Comparison of ENCODE assay signal across 8 cellular contexts in the genomic region with DNA sequence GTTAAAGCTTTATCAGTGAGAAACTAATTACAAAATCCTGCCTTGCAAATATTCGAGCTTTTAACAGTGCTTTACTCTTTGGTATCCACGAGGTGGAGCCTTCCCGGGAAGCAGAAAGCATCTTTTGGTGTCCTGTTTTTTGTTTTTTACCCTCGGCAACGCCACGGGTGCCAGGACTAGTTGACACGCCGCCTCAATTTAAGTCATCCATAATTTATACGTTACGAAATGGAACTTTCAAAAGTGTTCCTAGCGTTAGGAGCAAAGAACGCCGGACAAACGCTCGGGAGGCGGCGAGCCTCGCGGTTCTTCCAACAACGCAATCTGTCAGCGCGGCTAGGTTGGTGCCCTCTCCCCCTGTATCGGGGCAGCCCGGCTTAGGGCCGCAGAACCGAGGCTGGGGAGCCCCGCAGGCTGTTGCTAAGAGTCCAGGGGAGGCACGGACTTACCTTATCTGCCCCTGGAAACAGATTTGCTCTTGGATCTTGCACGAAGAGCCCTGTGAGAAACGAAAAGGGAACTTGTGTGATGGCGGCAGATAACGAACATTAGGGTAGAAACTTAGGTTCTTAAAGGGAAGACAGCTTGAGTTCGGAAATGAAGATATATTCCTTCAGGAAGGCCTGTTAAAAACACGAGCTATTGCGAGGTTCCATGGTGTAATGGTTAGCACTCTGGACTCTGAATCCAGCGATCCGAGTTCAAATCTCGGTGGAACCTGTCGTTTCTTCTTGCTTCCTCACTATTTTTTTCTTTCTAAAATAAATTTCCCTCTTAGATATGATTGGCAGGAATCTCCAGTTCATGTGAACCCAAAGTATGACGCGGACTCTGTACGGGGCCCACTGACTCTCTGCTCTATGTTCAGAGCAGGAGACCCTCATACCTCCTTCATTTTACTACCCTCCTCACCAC. TPM values are rescaled to one million over a fixed set of nuclear protein-coding genes. Genes with fewer than 3 reads are reported as not detected.
DNase-seq lines count a peak whose midpoint lies in the region; ATAC-seq and TF ChIP-seq lines count a peak whose summit lies in the region.

No MANE protein-coding gene starts in this region.

- TF ChIP-seq CTCF in RWPE2 (IDR thresholded peaks at IDR 0.05; ENCODE audit: poor library complexity, severe bottlenecking) = peak; percentile 90
- peak; percentile 56 to 80 (median 65) for TF ChIP-seq CTCF in gastroesophageal sphincter (IDR thresholded peaks at IDR 0.05)
- TF ChIP-seq CTCF in neutrophil (IDR thresholded peaks at IDR 0.05) = no peak

- H3K4me2 ChIP-seq in Karpas-422 (ENCODE audit: low read depth, low read length, poor library complexity, severe bottlenecking) = peak overlapping the region; percentile 90

- H3K27me3 Mint-ChIP-seq in activated naive CD4-positive, alpha-beta T cell treated with anti-CD3 and anti-CD28 coated beads, Interleukin-2, amount 10 ng/mL, durations not matched to agents 7 days and 5 days = peaks cover 30% of the 10 kb centered on the region

- no peaks in the 10 kb centered on the region for H4K20me1 ChIP-seq in Karpas-422 (ENCODE audit: insufficient read depth, low read depth, low read length)

- H3K9me3 Mint-ChIP-seq in activated naive CD4-positive, alpha-beta T cell treated with anti-CD3 and anti-CD28 coated beads, Interleukin-2, amount 10 ng/mL, durations not matched to agents 7 days and 5 days = no peaks in the 10 kb centered on the region

- peaks cover 22% of the 10 kb centered on the region for H3K4me1 Mint-ChIP-seq in activated naive CD4-positive, alpha-beta T cell treated with anti-CD3 and anti-CD28 coated beads, Interleukin-2, amount 10 ng/mL, durations not matched to agents 7 days and 5 days

- no peaks in the 10 kb centered on the region for H3K36me3 ChIP-seq in Karpas-422 (ENCODE audit: insufficient read depth, low read length)
- no peaks in the 10 kb centered on the region for H3K36me3 ChIP-seq in RWPE2 (ENCODE audit: low read depth)
- H3K36me3 ChIP-seq in gastroesophageal sphincter = no peaks in the 10 kb centered on the region
- no peaks in the 10 kb centered on the region for H3K36me3 ChIP-seq in neutrophil
- no peaks in the 10 kb centered on the region for H3K36me3 ChIP-seq in thymus (ENCODE audit: control insufficient read depth, insufficient read depth)

- ATAC-seq in GM21528 (IDR thresholded peaks at IDR 0.05; ENCODE audit: low FRiP score, unreplicated experiment) = peak; percentile 76
- peak; percentile 80 for ATAC-seq in RWPE2 (ENCODE audit: low read depth)
- ATAC-seq in gastroesophageal sphincter = peak; percentile 92

- no peaks in the 10 kb centered on the region for H3K36me3 Mint-ChIP-seq in activated naive CD4-positive, alpha-beta T cell treated with anti-CD3 and anti-CD28 coated beads, Interleukin-2, amount 10 ng/mL, durations not matched to agents 7 days and 5 days

- peak overlapping the region; percentile 74 for H3K4me3 Mint-ChIP-seq in activated naive CD4-positive, alpha-beta T cell treated with anti-CD3 and anti-CD28 coated beads, Interleukin-2, amount 10 ng/mL, durations not matched to agents 7 days and 5 days

- no peaks in the 10 kb centered on the region for H3K9me3 ChIP-seq in Karpas-422 (ENCODE audit: low read length)
- H3K9me3 ChIP-seq in RWPE2 (ENCODE audit: severe bottlenecking) = no peaks in the 10 kb centered on the region
- H3K9me3 ChIP-seq in gastroesophageal sphincter = no peaks in the 10 kb centered on the region
- H3K9me3 ChIP-seq in neutrophil = no peaks in the 10 kb centered on the region
- H3K9me3 ChIP-seq in thymus (ENCODE audit: control insufficient read depth) = no peaks in the 10 kb centered on the region

- 0 to 1% methylated on average over 21 to 22 of the region's 42 CpGs for WGBS in gastroesophageal sphincter (ENCODE audit: low coverage in 1 of 2), 2 donors
- WGBS in thymus = under 1% methylated on average over 42 of the region's 42 CpGs

- DNase-seq in DMS 273 treated with DMSO at 0.1 percent for 48 hours (lab: John Stamatoyannopoulos, UW) (peak; percentile 78), Karpas-422 (peak; percentile 90), RWPE2 (ENCODE audit: low spot score) (no peak)
- DNase-seq in activated naive CD4-positive, alpha-beta T cell treated with anti-CD3 and anti-CD28 coated beads, Interleukin-2, amount 10 ng/mL, durations not matched to agents 7 days and 5 days = peak; percentile 60

- no peak for TF ChIP-seq EP300 in gastroesophageal sphincter (IDR thresholded peaks at IDR 0.05)

- peaks cover 9% of the 10 kb centered on the region for H3K4me1 ChIP-seq in Karpas-422 (ENCODE audit: low read length)
- peaks cover 5% of the 10 kb centered on the region for H3K4me1 ChIP-seq in RWPE2 (ENCODE audit: insufficient read depth, poor library complexity, severe bottlenecking)
- H3K4me1 ChIP-seq in gastroesophageal sphincter = peaks cover 0 to 18% (median 5%) of the 10 kb centered on the region in 3 donors
- peaks cover 9 to 11% of the 10 kb centered on the region in 2 experiments for H3K4me1 ChIP-seq in neutrophil (ENCODE audit: control insufficient read depth in 1 of 2, insufficient read depth in 1 of 2, low read depth in 1 of 2, low read length in 1 of 2)
- peaks cover 2% of the 10 kb centered on the region for H3K4me1 ChIP-seq in thymus (ENCODE audit: control insufficient read depth, insufficient read depth, low read length)

- peak overlapping the region; percentile 97 for H2AFZ ChIP-seq in Karpas-422 (ENCODE audit: low read length)

- no peak for TF ChIP-seq POLR2A in gastroesophageal sphincter (IDR thresholded peaks at IDR 0.05)

- CTCF ChIA-PET in activated naive CD4-positive, alpha-beta T cell treated with anti-CD3 and anti-CD28 coated beads, Interleukin-2, amount 10 ng/mL, durations not matched to agents 7 days and 5 days (lab: Charles Lee) = interaction anchor here (0.7 to 2.8 kb wide), 12 partner anchors 10 to 268 kb away, joined by 3 to 18 read pairs (median 4); partner anchors contain the start of gene ZNF184

- H3K9ac ChIP-seq in Karpas-422 (ENCODE audit: low read length) = peak overlapping the region; percentile 77

- no peaks in the 10 kb centered on the region for H3K79me2 ChIP-seq in Karpas-422 (ENCODE audit: low read length)

- H3K27ac ChIP-seq in Karpas-422 (ENCODE audit: low read length) = no peak overlapping the region
- peak overlapping the region; percentile 47 for H3K27ac ChIP-seq in RWPE2 (ENCODE audit: poor library complexity, severe bottlenecking)
- H3K27ac ChIP-seq in gastroesophageal sphincter = peak overlapping the region; percentile 89 to 96 (median 92)
- H3K27ac ChIP-seq in neutrophil = no peak overlapping the region
- H3K27ac ChIP-seq in thymus (ENCODE audit: low read depth) = peak overlapping the region; percentile 80

- H3K27ac Mint-ChIP-seq in activated naive CD4-positive, alpha-beta T cell treated with anti-CD3 and anti-CD28 coated beads, Interleukin-2, amount 10 ng/mL, durations not matched to agents 7 days and 5 days = peak overlapping the region; percentile 4

- peak overlapping the region; percentile 81 for H3K4me3 ChIP-seq in Karpas-422 (ENCODE audit: low read length)
- peak overlapping the region; percentile 51 for H3K4me3 ChIP-seq in RWPE2 (ENCODE audit: severe bottlenecking)
- peak overlapping the region; percentile 75 to 99 for H3K4me3 ChIP-seq in gastroesophageal sphincter
- peak overlapping the region; percentile 26 to 55 for H3K4me3 ChIP-seq in neutrophil (ENCODE audit: low read depth in 1 of 2, low read length in 1 of 2)
- H3K4me3 ChIP-seq in thymus (ENCODE audit: low read length) = peak overlapping the region; percentile 60

- no peaks in the 10 kb centered on the region for H3K27me3 ChIP-seq in Karpas-422 (ENCODE audit: low read length)
- H3K27me3 ChIP-seq in RWPE2 (ENCODE audit: insufficient read depth, poor library complexity, severe bottlenecking) = no peaks in the 10 kb centered on the region
- peaks cover 15% of the 10 kb centered on the region for H3K27me3 ChIP-seq in gastroesophageal sphincter
- peaks cover 72% of the 10 kb centered on the region for H3K27me3 ChIP-seq in neutrophil
- peaks cover 13% of the 10 kb centered on the region for H3K27me3 ChIP-seq in thymus (ENCODE audit: control insufficient read depth, insufficient read depth)

- no peaks in the 10 kb centered on the region for H3K9me2 ChIP-seq in Karpas-422 (replicated peaks; ENCODE audit: insufficient read depth, low read length)

RNA-seq across cellular contexts. Expression of gene ZNF184, which starts 46.2 kb away (rescaled TPM):
- 9.5 and 18.8 TPM in 2 replicates for total RNA-seq in Karpas-422 (2014; rRNA removed; shearing (Covaris generic); ENCODE audit: low replicate concordance)
- total RNA-seq in gastroesophageal sphincter = 1 to 10 TPM; 5.0 to 9.0 (median 8.5) TPM
- polyA plus RNA-seq in thymus = 6.8 TPM

Comparison
In these comparisons a context has a peak if more than half of its experiments do, and no peak if none do; other contexts are left out.
1. H3K27ac ChIP-seq: peak in RWPE2 (single experiment), gastroesophageal sphincter (4 of 4) and thymus (single experiment); none in Karpas-422 (single experiment) and neutrophil (single experiment).
2. Peak in every context shown above with its lines, with median percentiles within 50 percentile points of each other: ATAC-seq and H3K4me3 ChIP-seq.